ENCODE assay signal across 8 cellular contexts in genomic region chr16:680625-680945, GRCh38. TPM values are rescaled to one million over a fixed set of nuclear protein-coding genes. Genes with fewer than 3 reads are reported as not detected.
DNase-seq lines count a peak whose midpoint lies in the region; ATAC-seq and TF ChIP-seq lines count a peak whose summit lies in the region.

No MANE protein-coding gene starts in this region.

- POLR2A ChIA-PET in PC-3 (lab: Charles Lee; ENCODE audit: unreplicated experiment): no interaction called here

- CTCF ChIA-PET in PC-3 (lab: Charles Lee): no interaction called here

- in situ Hi-C loops in GM13977 (cut with MboI; ENCODE audit: low pct_unique_long_range_greater_than_20kb, low sequenced_read_pairs, unreplicated experiment): no loop called here

- peak overlapping the region; percentile 90 for H3K4me2 ChIP-seq in PC-3 (ENCODE audit: low read length)

- H3K4me3 ChIP-seq in PC-3 (ENCODE audit: low read length) (peak overlapping the region; percentile 78), esophagus (ENCODE audit: low read depth in 1 of 2, low read length in 2 of 2) (peak overlapping the region; percentile 82 to 84)

- H2AFZ ChIP-seq in PC-3 (ENCODE audit: low read length): no peak overlapping the region

- H3K27me3 ChIP-seq in PC-3 (ENCODE audit: low read length) (no peaks in the 10 kb centered on the region), esophagus (ENCODE audit: control insufficient read depth in 1 of 2, insufficient read depth in 2 of 2, low read length in 2 of 2) (no peaks in the 10 kb centered on the region)

- peaks cover 7% of the 10 kb centered on the region for H3K36me3 Mint-ChIP-seq in progenitor cell of endocrine pancreas (ENCODE audit: insufficient read depth)

- H3K9ac ChIP-seq in PC-3 (ENCODE audit: low read length): peak overlapping the region; percentile 74

- H3K4me3 Mint-ChIP-seq in progenitor cell of endocrine pancreas (ENCODE audit: low read depth): peak overlapping the region; percentile 79

- intact Hi-C loops in PC-3 (cut with micrococcal nuclease): no loop called here

- DNase-seq in GM03348 (ENCODE audit: low spot score) (peak; percentile 37), PC-3 (no peak), progenitor cell of endocrine pancreas (ENCODE audit: low spot score, unreplicated experiment) (no peak), OCI-M2 (lab: John Stamatoyannopoulos, UW; ENCODE audit: unreplicated experiment) (no peak), HK-2 (ENCODE audit: unreplicated experiment) (no peak), NCI-H146 (lab: John Stamatoyannopoulos, UW) (no peak), GM13977 (ENCODE audit: low spot score) (no peak)

- 0 out of 2 replicates have a peak overlapping the region, but pooled peaks have one; percentile 10 for H3K27ac ChIP-seq in PC-3 (ENCODE audit: low read length)
- H3K27ac ChIP-seq in esophagus (ENCODE audit: low read depth in 2 of 2, low read length in 1 of 2): peak overlapping the region; percentile 95 to 96

- WGBS in esophagus, 2 donors: 0% methylated on average over 26 to 38 of the region's 38 CpGs

- TF ChIP-seq CTCF in PC-3 (conservative IDR thresholded peaks at IDR 0.05; ENCODE audit: low read depth, low read length): no peak
- no peak for TF ChIP-seq CTCF in progenitor cell of endocrine pancreas (IDR thresholded peaks at IDR 0.05; ENCODE audit: unreplicated experiment)
- no peak for TF ChIP-seq CTCF in GM13977 (IDR thresholded peaks at IDR 0.05; ENCODE audit: extremely low read depth, insufficient read depth, missing control alignments)

- H3F3A ChIP-seq in PC-3 (ENCODE audit: low read length, unreplicated experiment): no peaks in the 10 kb centered on the region

- H3K36me3 ChIP-seq in PC-3 (ENCODE audit: low read depth, low read length): peaks cover 6% of the 10 kb centered on the region
- peaks cover 0 to 30% of the 10 kb centered on the region in 2 donors for H3K36me3 ChIP-seq in esophagus (ENCODE audit: control insufficient read depth in 2 of 2, insufficient read depth in 2 of 2, low read length in 1 of 2)

- no peak for ATAC-seq in PC-3

- H3K27ac Mint-ChIP-seq in progenitor cell of endocrine pancreas: no peak overlapping the region

- H3K9me2 ChIP-seq in PC-3 (replicated peaks; ENCODE audit: low read length): no peaks in the 10 kb centered on the region

- H3K79me2 ChIP-seq in PC-3 (ENCODE audit: low read length): peaks cover 35% of the 10 kb centered on the region

- H4K20me1 ChIP-seq in PC-3 (ENCODE audit: low read length): peaks cover 10% of the 10 kb centered on the region; the same call in 1 of the 2 replicates

- peaks cover 10% of the 10 kb centered on the region for H3K4me1 Mint-ChIP-seq in progenitor cell of endocrine pancreas (ENCODE audit: low read depth)

- H3K9me3 ChIP-seq in PC-3 (ENCODE audit: low read length): no peaks in the 10 kb centered on the region
- no peaks in the 10 kb centered on the region for H3K9me3 ChIP-seq in esophagus (ENCODE audit: control insufficient read depth in 2 of 2, insufficient read depth in 1 of 2, low read depth in 1 of 2, low read length in 1 of 2)

- BruUV-seq in PC-3 (replicated peaks; lab: Mats Ljungman, UMichigan): no TSS peak

- peaks cover 26% of the 10 kb centered on the region for H3K4me1 ChIP-seq in PC-3 (ENCODE audit: insufficient read depth, low read length)
- peaks cover 17 to 72% of the 10 kb centered on the region in 2 donors for H3K4me1 ChIP-seq in esophagus (ENCODE audit: control insufficient read depth in 2 of 2, insufficient read depth in 2 of 2, low read length in 1 of 2)

- H3K9me3 Mint-ChIP-seq in progenitor cell of endocrine pancreas (ENCODE audit: low read depth): no peaks in the 10 kb centered on the region

- H3K27me3 Mint-ChIP-seq in progenitor cell of endocrine pancreas: no peaks in the 10 kb centered on the region

RNA-seq across cellular contexts. Expression of gene STUB1, which starts 0.4 kb away (rescaled TPM):
- total RNA-seq in PC-3 (2014; rRNA removed): 152 and 226 TPM in 2 replicates
- polyA plus RNA-seq in esophagus: 10 to 100 TPM; 58.3 to 95.2 TPM
- 76.8 and 87.1 TPM in 2 replicates for total RNA-seq in progenitor cell of endocrine pancreas

RNA-seq across cellular contexts. Expression of gene JMJD8, which starts 3.5 kb away (rescaled TPM):
- 81.3 and 90.5 TPM in 2 replicates for total RNA-seq in PC-3 (2014; rRNA removed)
- 10 to 100 TPM; 41.0 to 55.4 TPM for polyA plus RNA-seq in esophagus
- total RNA-seq in progenitor cell of endocrine pancreas: 52.2 and 55.1 TPM in 2 replicates

RNA-seq across cellular contexts. Expression of gene RHBDL1, which starts 5.1 kb away (rescaled TPM):
- 1.7 and 3.7 TPM in 2 replicates for total RNA-seq in PC-3 (2014; rRNA removed)
- polyA plus RNA-seq in esophagus: 1 to 10 TPM in 1 of 2 donors, under 1 TPM in 1; 0.49 to 1.7 TPM
- 5.0 and 5.2 TPM in 2 replicates for total RNA-seq in progenitor cell of endocrine pancreas

RNA-seq across cellular contexts. Expression of gene WDR24, which starts 9.6 kb away (rescaled TPM):
- 9.5 and 12.7 TPM in 2 replicates for total RNA-seq in PC-3 (2014; rRNA removed)
- polyA plus RNA-seq in esophagus: 1 to 10 TPM; 6.0 to 6.3 TPM
- 18.1 and 18.9 TPM in 2 replicates for total RNA-seq in progenitor cell of endocrine pancreas

RNA-seq across cellular contexts. Expression of gene RHOT2, which starts 12.7 kb away (rescaled TPM):
- 93.0 and 100 TPM in 2 replicates for total RNA-seq in PC-3 (2014; rRNA removed)
- polyA plus RNA-seq in esophagus: 100 to 1,000 TPM in 1 of 2 donors, 10 to 100 TPM in 1; 87.1 to 152 TPM
- 153 and 167 TPM in 2 replicates for total RNA-seq in progenitor cell of endocrine pancreas
